In the genomic region with DNA sequence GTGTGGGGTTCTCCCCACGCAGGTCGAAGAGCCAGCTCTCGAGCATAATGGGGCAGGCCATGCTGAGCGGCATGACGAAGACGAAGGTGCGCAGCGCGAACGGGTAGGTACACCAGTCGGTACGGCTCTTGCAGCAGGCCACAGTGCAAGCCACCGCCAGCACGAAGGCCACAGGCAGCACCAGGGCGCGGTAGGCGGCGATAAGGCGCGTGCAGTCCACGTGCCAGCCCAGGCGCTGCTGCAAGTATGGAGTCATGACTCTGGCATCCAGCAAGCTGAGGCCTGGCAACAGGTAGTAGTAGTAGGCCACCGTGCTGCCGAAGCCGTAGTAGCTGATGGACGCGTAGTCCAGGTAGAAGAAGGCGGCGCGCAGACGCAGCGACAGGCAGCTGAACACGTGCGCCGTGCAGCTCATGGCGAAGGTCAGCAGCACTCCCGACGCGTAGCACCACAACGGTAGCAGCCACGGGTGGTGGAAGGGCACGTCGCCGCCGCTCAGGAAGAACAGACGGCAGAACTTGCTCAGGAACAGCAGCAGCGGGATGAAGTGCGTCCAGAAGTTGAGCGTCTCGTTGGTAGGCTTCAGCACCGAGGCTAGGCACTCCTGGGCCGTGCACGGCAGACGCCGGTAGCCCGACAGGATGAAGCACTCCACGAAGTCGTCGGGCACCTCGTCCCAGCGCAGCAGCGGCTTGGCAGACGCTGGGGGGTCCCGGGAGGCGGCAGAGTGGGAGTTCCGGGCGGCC, we compare ENCODE assay signal across 8 cellular contexts. TPM values are rescaled to one million over a fixed set of nuclear protein-coding genes. Genes with fewer than 3 reads are reported as not detected.
DNase-seq lines count a peak whose midpoint lies in the region; TF ChIP-seq lines count a peak whose summit lies in the region.

No MANE protein-coding gene starts in this region.

- DNase-seq in HFFc6 (no peak), brain microvascular endothelial cell (no peak), mesenchymal stem cell (no peak), cerebellar nuclear complex (lab: John Stamatoyannopoulos, UW) (no peak), germinal center (ENCODE audit: low spot score) (no peak), NCI-H1694 treated with DMSO at 0.1 percent for 48 hours (lab: John Stamatoyannopoulos, UW) (no peak), amygdala (lab: John Stamatoyannopoulos, UW) (no peak)

- no peak overlapping the region for H2BK120ac ChIP-seq in mesenchymal stem cell (ENCODE audit: low read depth, low read length)

- H3K36me3 ChIP-seq in ACC112 (ENCODE audit: insufficient read depth, low read length) (no peaks in the 10 kb centered on the region), brain microvascular endothelial cell (replicated peaks) (no peaks in the 10 kb centered on the region), mesenchymal stem cell (ENCODE audit: control insufficient read depth in 1 of 2, insufficient read depth in 2 of 2, low read depth in 1 of 2, low read length in 2 of 2) (no peaks in the 10 kb centered on the region)

- H3K4me1 Mint-ChIP-seq in HFFc6 (ENCODE audit: low read depth) = peaks cover 31% of the 10 kb centered on the region

- no peak overlapping the region for H3K4ac ChIP-seq in mesenchymal stem cell (ENCODE audit: low read depth in 1 of 2, low read length in 2 of 2)

- H3K9me3 ChIP-seq in mesenchymal stem cell (ENCODE audit: control insufficient read depth, low read length) = no peaks in the 10 kb centered on the region

- no peak overlapping the region for H3K9ac ChIP-seq in mesenchymal stem cell (ENCODE audit: low read length)

- H3K4me3 ChIP-seq in ACC112 (ENCODE audit: low read depth, low read length) = peak overlapping the region; percentile 85
- H3K4me3 ChIP-seq in brain microvascular endothelial cell (ENCODE audit: low read depth, low read length) = peak overlapping the region; percentile 24
- peak overlapping the region; percentile 79 to 81 for H3K4me3 ChIP-seq in mesenchymal stem cell (ENCODE audit: insufficient read depth in 1 of 2, low read depth in 1 of 2, low read length in 2 of 2)

- H2BK12ac ChIP-seq in mesenchymal stem cell (ENCODE audit: low read length in 2 of 2) = no peak overlapping the region

- H3K27ac ChIP-seq in ACC112 (ENCODE audit: low read depth, low read length) (no peak overlapping the region), brain microvascular endothelial cell (no peak overlapping the region), mesenchymal stem cell (ENCODE audit: low read length, poor library complexity, severe bottlenecking) (no peak overlapping the region)

- H3K4me3 Mint-ChIP-seq in HFFc6 = peak overlapping the region; percentile 76

- peaks cover 47% of the 10 kb centered on the region for H3K27me3 ChIP-seq in ACC112 (ENCODE audit: insufficient read depth, low read length)
- peaks cover 16% of the 10 kb centered on the region for H3K27me3 ChIP-seq in brain microvascular endothelial cell (replicated peaks)
- H3K27me3 ChIP-seq in mesenchymal stem cell (ENCODE audit: control insufficient read depth in 1 of 2, insufficient read depth in 1 of 2, low read length in 2 of 2) = peaks cover 0 to 13% of the 10 kb centered on the region in 2 experiments

- H3K9me3 Mint-ChIP-seq in HFFc6 = no peaks in the 10 kb centered on the region; the same call in 1 of the 2 replicates

- H4K8ac ChIP-seq in mesenchymal stem cell (ENCODE audit: low read length) = no peak overlapping the region

- H3K4me1 ChIP-seq in ACC112 (ENCODE audit: control insufficient read depth, insufficient read depth, low read length, unreplicated experiment) (peaks cover 8% of the 10 kb centered on the region), mesenchymal stem cell (ENCODE audit: control insufficient read depth, insufficient read depth, low read depth, low read length) (peaks cover 18% of the 10 kb centered on the region)

- no peaks in the 10 kb centered on the region for H3K79me1 ChIP-seq in mesenchymal stem cell (replicated peaks; ENCODE audit: low read length, poor library complexity, severe bottlenecking)

- H3K23ac ChIP-seq in mesenchymal stem cell (ENCODE audit: low read length in 2 of 2) = peak overlapping the region in 1 of 2 experiments; percentile 10

- no peak overlapping the region for H3K18ac ChIP-seq in mesenchymal stem cell (ENCODE audit: low read depth in 1 of 2, low read length in 2 of 2)

- no peak overlapping the region for H3K27ac Mint-ChIP-seq in HFFc6

- peaks cover 6% of the 10 kb centered on the region; the same call in 1 of the 2 replicates for H3K36me3 Mint-ChIP-seq in HFFc6 (ENCODE audit: low read depth)

- no peak overlapping the region for H4K91ac ChIP-seq in mesenchymal stem cell (ENCODE audit: low read length)

- H2BK5ac ChIP-seq in mesenchymal stem cell (ENCODE audit: low read depth, low read length, poor library complexity, severe bottlenecking) = no peak overlapping the region

- H3K4me2 ChIP-seq in mesenchymal stem cell (ENCODE audit: low read length, poor library complexity, severe bottlenecking) = peak overlapping the region; percentile 82

- H2AK5ac ChIP-seq in mesenchymal stem cell (ENCODE audit: low read length, severe bottlenecking) = no peak overlapping the region

- H2AFZ ChIP-seq in ACC112 (ENCODE audit: low read length, unreplicated experiment) = peak overlapping the region; percentile 74
- no peak overlapping the region for H2AFZ ChIP-seq in mesenchymal stem cell (ENCODE audit: low read depth, low read length)

- peaks cover 38% of the 10 kb centered on the region for H3K27me3 Mint-ChIP-seq in HFFc6 (ENCODE audit: insufficient read depth)

- WGBS in mesenchymal stem cell = 59% methylated on average over 66 of the region's 67 CpGs

- TF ChIP-seq CTCF in HFFc6 (IDR thresholded peaks at IDR 0.05) = no peak
- TF ChIP-seq CTCF in brain microvascular endothelial cell (IDR thresholded peaks at IDR 0.05; ENCODE audit: low read depth, low read length, missing control alignments) = no peak

- H3K14ac ChIP-seq in mesenchymal stem cell (ENCODE audit: low read length in 2 of 2) = no peak overlapping the region

- in situ Hi-C loops in brain microvascular endothelial cell (cut with HindIII; ENCODE audit: low pct_ligation_motif_present, low sequenced_read_pairs) = loop anchor here (25.0 kb wide), 1 partner anchor 125 kb away; no protein-coding TSS in a partner anchor

- H3K79me2 ChIP-seq in ACC112 (ENCODE audit: control insufficient read depth, insufficient read depth, low read length, unreplicated experiment) = no peaks in the 10 kb centered on the region

- no peak overlapping the region for H2BK15ac ChIP-seq in mesenchymal stem cell (ENCODE audit: low read depth, poor library complexity, severe bottlenecking)

RNA-seq across cellular contexts. Expression of a gene that starts 0.8 kb away (rescaled TPM):
- total RNA-seq in HFFc6 (2021; fragmentation: NEBNext Ultra II Directional; extraction: Animal tissue kit (Norgen Biotek cat#: 25700)) = under 1 TPM in 4 of 6 experiments, not detected in 2; 0.11 to 0.30 (median 0.17) TPM
- not detected for polyA plus RNA-seq in mesenchymal stem cell (2013, experiment 1 of 2)
- not detected for polyA plus RNA-seq in mesenchymal stem cell (2013, experiment 2 of 2)

RNA-seq across cellular contexts. Expression of a gene that starts 38.7 kb away (rescaled TPM):
- 10 to 100 TPM; 55.3 to 71.4 (median 67.1) TPM for total RNA-seq in HFFc6 (2021; fragmentation: NEBNext Ultra II Directional; extraction: Animal tissue kit (Norgen Biotek cat#: 25700))
- polyA plus RNA-seq in mesenchymal stem cell (2013, experiment 1 of 2) = 51.1 TPM
- polyA plus RNA-seq in mesenchymal stem cell (2013, experiment 2 of 2) = 49.3 TPM

Comparison
In these comparisons a context has a peak if more than half of its experiments do, and no peak if none do; other contexts are left out.
1. H3K4me3 ChIP-seq: peak in every context shown above with its lines; median percentile 85 in ACC112; 80 in mesenchymal stem cell; 24 in brain microvascular endothelial cell.